In the genomic region with DNA sequence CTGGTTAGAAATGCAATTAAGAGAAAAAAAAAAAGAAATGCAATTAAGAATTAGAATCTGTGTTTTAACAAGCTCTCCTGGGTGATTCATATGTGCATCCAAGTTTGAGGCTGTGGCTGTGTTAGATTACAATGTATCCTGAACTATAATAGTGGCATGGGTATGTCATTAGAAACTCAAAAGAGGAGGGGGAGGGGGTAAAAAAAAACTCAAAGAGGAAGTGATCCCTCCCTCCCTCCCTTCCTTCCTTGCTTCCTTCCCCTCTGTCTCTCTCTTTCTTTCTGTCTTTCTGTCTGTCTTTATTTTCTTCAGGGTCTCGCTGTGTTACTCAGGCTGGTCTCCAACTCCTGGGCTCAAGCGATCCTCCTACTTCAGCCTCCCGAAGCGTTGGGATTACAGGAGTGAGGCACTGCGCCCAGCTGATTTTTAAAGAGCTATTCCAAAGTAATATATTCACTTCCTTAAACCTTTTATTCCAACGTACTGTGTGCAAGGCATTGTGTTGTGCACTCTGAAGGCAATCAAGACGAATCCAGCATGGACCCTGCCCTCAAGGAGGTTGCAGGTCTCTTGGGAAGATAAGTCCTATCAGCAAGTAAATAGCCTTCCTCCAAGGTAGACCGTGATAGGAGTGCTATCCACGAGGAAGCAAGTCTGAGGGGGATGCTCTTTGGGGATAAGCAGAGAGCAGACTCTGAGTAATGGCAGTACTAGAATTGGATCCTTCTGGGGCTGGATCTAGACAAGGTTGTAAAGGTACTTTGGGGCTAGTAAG, we compare ENCODE assay signal across 17 cellular contexts. TPM values are rescaled to one million over a fixed set of nuclear protein-coding genes. Genes with fewer than 3 reads are reported as not detected.
DNase-seq lines count a peak whose midpoint lies in the region; ATAC-seq and TF ChIP-seq lines count a peak whose summit lies in the region.
"Had no signal": no experiment of that assay in that cellular context is flagged by ENCODE, and none has a peak within 500 bp of the region (broad histone marks: within the 10 kb centered on the region; RNA-seq: fewer than 3 reads in every experiment).

No MANE protein-coding gene starts in this region.

- no peaks in the 10 kb centered on the region for H3K9me3 Mint-ChIP-seq in naive B cell
- H3K9me3 Mint-ChIP-seq: type B pancreatic cell had no signal

- intact Hi-C loops in OCI-LY7 (cut with micrococcal nuclease; ENCODE audit: unreplicated experiment), result no loop called here

- H3K79me2 ChIP-seq in OCI-LY7 (ENCODE audit: insufficient read depth, low read depth, low read length), result peaks cover 43% of the 10 kb centered on the region

- peak overlapping the region; percentile 10 for H3K27ac ChIP-seq in OCI-LY7 (ENCODE audit: low read depth, low read length, poor library complexity, severe bottlenecking)
- H3K27ac ChIP-seq: gastroesophageal sphincter had no signal

- H3K27me3 Mint-ChIP-seq in naive B cell, result no peaks in the 10 kb centered on the region
- H3K27me3 Mint-ChIP-seq: type B pancreatic cell had no signal

- H4K20me1 ChIP-seq in OCI-LY7 (ENCODE audit: insufficient read depth, low read length), result no peaks in the 10 kb centered on the region

- H3K4me3 ChIP-seq in OCI-LY7 (ENCODE audit: low read depth, low read length, poor library complexity, severe bottlenecking), result no peak overlapping the region
- H3K4me3 ChIP-seq: gastroesophageal sphincter had no signal

- TF ChIP-seq CTCF in OCI-LY7 (conservative IDR thresholded peaks at IDR 0.05; ENCODE audit: low read length), result no peak

- H3K4me3 Mint-ChIP-seq in naive B cell, result peak overlapping the region in 7 of 8 donors; percentile 59 to 88 (median 76)
- H3K4me3 Mint-ChIP-seq: type B pancreatic cell had no signal

- peak overlapping the region; percentile 36 for H3K4me2 ChIP-seq in OCI-LY7 (ENCODE audit: low read length)

- H3K4me1 ChIP-seq in OCI-LY7 (ENCODE audit: insufficient read depth, low read length, poor library complexity, severe bottlenecking), result peaks cover 41% of the 10 kb centered on the region

- H2AFZ ChIP-seq in OCI-LY7 (ENCODE audit: low read length), result no peak overlapping the region

- no peaks in the 10 kb centered on the region for H3K9me2 ChIP-seq in OCI-LY7 (ENCODE audit: insufficient read depth, low read length)

- POLR2A ChIA-PET in OCI-LY7 (lab: Charles Lee), result interaction anchor here (0.6 to 0.7 kb wide), 2 partner anchors 9 to 782 kb away, joined by 3 to 6 read pairs; no protein-coding TSS in a partner anchor

- H3K9me3 ChIP-seq in OCI-LY7 (ENCODE audit: low read length), result no peaks in the 10 kb centered on the region
- H3K9me3 ChIP-seq: gastroesophageal sphincter had no signal

- CTCF ChIA-PET in OCI-LY7 (lab: Charles Lee; ENCODE audit: unreplicated experiment), result interaction anchor here (0.6 to 1.2 kb wide), 2 partner anchors 27 kb away, joined by 3 read pairs; no protein-coding TSS in a partner anchor

- peaks cover 55 to 69% (median 67%) of the 10 kb centered on the region in 3 donors for H3K4me1 Mint-ChIP-seq in naive B cell

- H3K27ac Mint-ChIP-seq in naive B cell, result peak overlapping the region; percentile 68 to 95 (median 92)
- H3K27ac Mint-ChIP-seq: type B pancreatic cell had no signal

- DNase-seq in SIG-M5 treated with dmso at 0.1 percent for 504 hours (lab: John Stamatoyannopoulos, UW; ENCODE audit: unreplicated experiment), result peak; percentile 60
- no peak for DNase-seq in SIG-M5 (lab: John Stamatoyannopoulos, UW)
- DNase-seq in GF-D8 (lab: John Stamatoyannopoulos, UW), result peak; percentile 10
- DNase-seq in OCI-LY7 (ENCODE audit: low spot score), result peak; percentile 30
- DNase-seq in naive B cell, result no peak
- no peak for DNase-seq in retina
- DNase-seq: 8988T; activated gamma-delta T cell; NCI-H146; NCI-H2227 treated with DMSO at 0.1 percent for 48 hours; NK-92 treated with Interleukin-12 subunit alpha and Interleukin-12 subunit beta, amount 100 ng/mL, for 24 hours; SHP77 treated with DMSO at 0.1 percent for 48 hours; stimulated activated CD4-positive, alpha-beta T cell treated with anti-CD3 and anti-CD28 coated beads, Interleukin-4, amount 100 ng/mL, for 1 hour had no signal

- H3K36me3 Mint-ChIP-seq in naive B cell, result peaks cover 23 to 29% of the 10 kb centered on the region in 2 donors

- no TSS peak for BruUV-seq in OCI-LY7 (replicated peaks; lab: Mats Ljungman, UMichigan)

- H3K36me3 ChIP-seq in OCI-LY7 (ENCODE audit: insufficient read depth, low read length), result peaks cover 91% of the 10 kb centered on the region

- ATAC-seq in naive B cell (ENCODE audit: low read depth in 2 of 2), result peak; percentile 54 to 56
- no peak for ATAC-seq in GM21737 (IDR thresholded peaks at IDR 0.05; ENCODE audit: unreplicated experiment)
- ATAC-seq in GM18907 (IDR thresholded peaks at IDR 0.05; ENCODE audit: unreplicated experiment), result no peak
- ATAC-seq: gastroesophageal sphincter had no signal

RNA-seq across cellular contexts. Expression of a gene that starts 10.5 kb away (rescaled TPM):
- total RNA-seq in OCI-LY7 (2014; rRNA removed; shearing (Covaris generic)), result 51.9 and 64.1 TPM in 2 replicates
- 75.1 and 76.2 TPM in 2 replicates for total RNA-seq in OCI-LY7 (2022)
- polyA plus RNA-seq in naive B cell (ENCODE audit: low read depth in 6 of 6), result 10 to 100 TPM; 27.7 to 77.8 (median 34.1) TPM

RNA-seq across cellular contexts. Expression of a gene that starts 35.9 kb away (rescaled TPM):
- total RNA-seq in OCI-LY7 (2014; rRNA removed; shearing (Covaris generic)), result 55.7 and 64.2 TPM in 2 replicates
- total RNA-seq in OCI-LY7 (2022), result 72.5 and 75.2 TPM in 2 replicates
- 10 to 100 TPM; 26.3 to 43.3 (median 33.1) TPM for polyA plus RNA-seq in naive B cell (ENCODE audit: low read depth in 6 of 6)

Comparison
In these comparisons a context has a peak if more than half of its experiments do, and no peak if none do; other contexts are left out.
1. DNase-seq: peak in SIG-M5 treated with dmso at 0.1 percent for 504 hours (single experiment), GF-D8 (single experiment) and OCI-LY7 (single experiment); none in SIG-M5 (single experiment), naive B cell (single experiment) and retina (single experiment).
2. ATAC-seq: peak in naive B cell (2 of 2); none in GM21737 (single experiment) and GM18907 (single experiment).